Comparison of ENCODE assay signal across 15 cellular contexts in genomic region chr20:49306903-49307336, GRCh38. TPM values are rescaled to one million over a fixed set of nuclear protein-coding genes. Genes with fewer than 3 reads are reported as not detected.
DNase-seq lines count a peak whose midpoint lies in the region; ATAC-seq and TF ChIP-seq lines count a peak whose summit lies in the region.
"Had no signal": no experiment of that assay in that cellular context is flagged by ENCODE, and none has a peak within 500 bp of the region (broad histone marks: within the 10 kb centered on the region; RNA-seq: fewer than 3 reads in every experiment).

No MANE protein-coding gene starts in this region.

- H3K27me3 ChIP-seq in BLaER1: no peaks in the 10 kb centered on the region
- H3K27me3 ChIP-seq in body of pancreas: no peaks in the 10 kb centered on the region
- H3K27me3 ChIP-seq: MG63, SJSA1, spleen had no signal

- no peak for TF ChIP-seq POLR2A in body of pancreas (IDR thresholded peaks at IDR 0.05)

- ATAC-seq in body of pancreas (peak; percentile 27), GM21737 (IDR thresholded peaks at IDR 0.05; ENCODE audit: unreplicated experiment) (no peak)

- intact Hi-C loops in body of pancreas (cut with DNase I): no loop called here

- no peak overlapping the region for H3K9ac ChIP-seq in BLaER1

- 8 to 27% methylated on average over 6 of the region's 6 CpGs for WGBS in body of pancreas, 2 donors

- in situ Hi-C loops in G401 (cut with HindIII; ENCODE audit: low sequenced_read_pairs): no loop called here

- no peak overlapping the region for H3K27ac ChIP-seq in BLaER1
- H3K27ac ChIP-seq in body of pancreas: peak overlapping the region in 1 of 4 donors; percentile 16
- H3K27ac ChIP-seq: SJSA1, spleen had no signal

- peaks cover 8% of the 10 kb centered on the region; the same call in 1 of the 2 replicates for H3K9me3 ChIP-seq in BLaER1
- no peaks in the 10 kb centered on the region for H3K9me3 ChIP-seq in body of pancreas
- H3K9me3 ChIP-seq: SJSA1 had no signal

- H3K4me2 ChIP-seq in BLaER1: peak overlapping the region; percentile 44

- DNase-seq in NCI-H1105 (lab: John Stamatoyannopoulos, UW) (peak; percentile 90), NCI-H345 treated with DMSO at 0.1 percent for 48 hours (lab: John Stamatoyannopoulos, UW; ENCODE audit: unreplicated experiment) (peak; percentile 76), body of pancreas (peak in 2 of 4 donors; percentile 25 to 28), G401 (ENCODE audit: low spot score) (no peak), T-helper 2 cell (no peak)
- DNase-seq in effector CD8-positive, alpha-beta T cell (lab: John Stamatoyannopoulos, UW): no peak
- DNase-seq: activated effector memory CD4-positive, alpha-beta T cell treated with Interleukin-2 at 50 U/mL for 16 hours; anterior cingulate cortex; cortex of kidney; MG63; posterior cingulate gyrus; spleen had no signal

- H4K20me1 ChIP-seq in BLaER1: no peaks in the 10 kb centered on the region

- H3K4me3 ChIP-seq in BLaER1: no peak overlapping the region
- H3K4me3 ChIP-seq in body of pancreas: no peak overlapping the region
- H3K4me3 ChIP-seq: MG63, SJSA1, spleen had no signal

- no peak for TF ChIP-seq CTCF in body of pancreas (IDR thresholded peaks at IDR 0.05)

- peaks cover 46% of the 10 kb centered on the region for H3K4me1 ChIP-seq in BLaER1
- H3K4me1 ChIP-seq in body of pancreas: peaks cover 9% of the 10 kb centered on the region
- H3K4me1 ChIP-seq: SJSA1 had no signal

- H3K36me3 ChIP-seq in BLaER1: no peaks in the 10 kb centered on the region
- no peaks in the 10 kb centered on the region for H3K36me3 ChIP-seq in body of pancreas (replicated peaks in 1 of 2; ENCODE audit: insufficient read depth in 1 of 2, low read depth in 2 of 2)
- H3K36me3 ChIP-seq: SJSA1, spleen had no signal

RNA-seq across cellular contexts. Expression of gene ZNFX1, which starts 29.1 kb away (rescaled TPM):
- 10 to 100 TPM in 1 of 2 donors, 1 to 10 TPM in 1; 7.3 to 17.4 TPM for total RNA-seq in body of pancreas
- 8.6 and 12.3 TPM in 2 replicates for total RNA-seq in G401 (2014; rRNA removed; shearing (Covaris generic))

Comparison
In these comparisons a context has a peak if more than half of its experiments do, and no peak if none do; other contexts are left out.
1. DNase-seq: peak in NCI-H1105 (single experiment) and NCI-H345 treated with DMSO at 0.1 percent for 48 hours (single experiment); none in effector CD8-positive, alpha-beta T cell (single experiment), G401 (single experiment) and T-helper 2 cell (0 of 5).